1 cellular context compared by ENCODE assay signal in genomic region chr20:36773548-36774242, GRCh38.
TF ChIP-seq lines count a peak whose summit lies in the region.

DSN1 (minus strand) TSS chr20:36773763; CDS start chr20:36771458, 2,305 bp downstream.

TF ChIP-seq in HepG2, 621 proteins besides CTCF, POLR2A, EP300 and RAD21 (continued from another document and continues in another):
- TF ChIP-seq THAP7 (CRISPR knock-in tag; IDR thresholded peaks at IDR 0.05) (peak; percentile 87), HDAC2 (CRISPR knock-in tag; IDR thresholded peaks at IDR 0.05) (peak; percentile 88), NR2F6 (IDR thresholded peaks at IDR 0.05) (no peak), NR2F6 (CRISPR knock-in tag; IDR thresholded peaks at IDR 0.05) (peak; percentile 51; the same call in 1 of the 2 replicates), CERS6 (CRISPR knock-in tag; IDR thresholded peaks at IDR 0.05) (no peak), YY1 (IDR thresholded peaks at IDR 0.05; ENCODE audit: insufficient read depth, insufficient replicate concordance, low read depth, low read length) (peak; percentile 74), ZNF180 (CRISPR knock-in tag; IDR thresholded peaks at IDR 0.05; ENCODE audit: borderline replicate concordance, low read depth) (no peak), IKZF1 (IDR thresholded peaks at IDR 0.05) (no peak), KLF12 (CRISPR knock-in tag; IDR thresholded peaks at IDR 0.05; ENCODE audit: borderline replicate concordance) (peak; percentile 39; the same call in 1 of the 2 replicates), PAF1 (CRISPR knock-in tag; IDR thresholded peaks at IDR 0.05) (no peak), RFXAP (CRISPR knock-in tag; IDR thresholded peaks at IDR 0.05; ENCODE audit: borderline replicate concordance) (peak; percentile 74), ESRRA (CRISPR knock-in tag; IDR thresholded peaks at IDR 0.05; ENCODE audit: low read depth) (peak; percentile 68; the same call in 1 of the 2 replicates), ZNF253 (CRISPR knock-in tag; IDR thresholded peaks at IDR 0.05; ENCODE audit: borderline replicate concordance) (no peak), RAD51 (IDR thresholded peaks at IDR 0.05; ENCODE audit: borderline replicate concordance) (no peak), MED13 (CRISPR knock-in tag; IDR thresholded peaks at IDR 0.05) (0 out of 2 replicates have a peak, but pooled peaks have one; percentile 67), TBP (CRISPR knock-in tag; IDR thresholded peaks at IDR 0.05) (no peak), ZNF777 (CRISPR knock-in tag; IDR thresholded peaks at IDR 0.05) (peak; percentile 89), ZNF607 (CRISPR knock-in tag; IDR thresholded peaks at IDR 0.05; ENCODE audit: borderline replicate concordance) (peak; percentile 78; the same call in 1 of the 2 replicates), ZSCAN31 (CRISPR knock-in tag; IDR thresholded peaks at IDR 0.05; ENCODE audit: low read depth) (peak; percentile 92), ZFAT (CRISPR knock-in tag; conservative IDR thresholded peaks at IDR 0.05) (no peak), ZNF343 (CRISPR knock-in tag; IDR thresholded peaks at IDR 0.05) (peak; percentile 98), SIX1 (CRISPR knock-in tag; IDR thresholded peaks at IDR 0.05; ENCODE audit: borderline replicate concordance) (no peak), EHMT2 (IDR thresholded peaks at IDR 0.05; ENCODE audit: borderline replicate concordance, low read depth, low read length) (no peak), ZNF550 (CRISPR knock-in tag; IDR thresholded peaks at IDR 0.05; ENCODE audit: borderline replicate concordance) (no peak; the same call in 1 of the 2 replicates), SPEN (CRISPR knock-in tag; IDR thresholded peaks at IDR 0.05; ENCODE audit: low read depth) (peak; percentile 85), CBX1 (IDR thresholded peaks at IDR 0.05; ENCODE audit: low read depth) (peak; percentile 79), PHF20 (CRISPR knock-in tag; IDR thresholded peaks at IDR 0.05) (peak; percentile 89), ZNF703 (CRISPR knock-in tag; IDR thresholded peaks at IDR 0.05; ENCODE audit: borderline replicate concordance) (no peak), SNAPC2 (CRISPR knock-in tag; IDR thresholded peaks at IDR 0.05) (0 out of 2 replicates have a peak, but pooled peaks have one; percentile 93), ZNF225 (CRISPR knock-in tag; IDR thresholded peaks at IDR 0.05) (no peak; the same call in 1 of the 2 replicates), SOX13 (IDR thresholded peaks at IDR 0.05) (no peak), SOX13 (CRISPR knock-in tag; conservative IDR thresholded peaks at IDR 0.05 in 1 of 2, IDR thresholded peaks at IDR 0.05 in 1 of 2) (peak; percentile 2 to 90; a peak in 1 of 4 replicates), SMAD9 (CRISPR knock-in tag; IDR thresholded peaks at IDR 0.05) (no peak), NFYB (CRISPR knock-in tag; IDR thresholded peaks at IDR 0.05) (peak; percentile 36), FOXO1 (CRISPR knock-in tag; IDR thresholded peaks at IDR 0.05) (peak; percentile 59; the same call in 1 of the 2 replicates), HIC2 (CRISPR knock-in tag; IDR thresholded peaks at IDR 0.05; ENCODE audit: low read depth) (peak; percentile 16)
- TF ChIP-seq, protein P1, sequence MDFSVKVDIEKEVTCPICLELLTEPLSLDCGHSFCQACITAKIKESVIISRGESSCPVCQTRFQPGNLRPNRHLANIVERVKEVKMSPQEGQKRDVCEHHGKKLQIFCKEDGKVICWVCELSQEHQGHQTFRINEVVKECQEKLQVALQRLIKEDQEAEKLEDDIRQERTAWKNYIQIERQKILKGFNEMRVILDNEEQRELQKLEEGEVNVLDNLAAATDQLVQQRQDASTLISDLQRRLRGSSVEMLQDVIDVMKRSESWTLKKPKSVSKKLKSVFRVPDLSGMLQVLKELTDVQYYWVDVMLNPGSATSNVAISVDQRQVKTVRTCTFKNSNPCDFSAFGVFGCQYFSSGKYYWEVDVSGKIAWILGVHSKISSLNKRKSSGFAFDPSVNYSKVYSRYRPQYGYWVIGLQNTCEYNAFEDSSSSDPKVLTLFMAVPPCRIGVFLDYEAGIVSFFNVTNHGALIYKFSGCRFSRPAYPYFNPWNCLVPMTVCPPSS (IDR thresholded peaks at IDR 0.05), result no peak
- TF ChIP-seq, protein P2, sequence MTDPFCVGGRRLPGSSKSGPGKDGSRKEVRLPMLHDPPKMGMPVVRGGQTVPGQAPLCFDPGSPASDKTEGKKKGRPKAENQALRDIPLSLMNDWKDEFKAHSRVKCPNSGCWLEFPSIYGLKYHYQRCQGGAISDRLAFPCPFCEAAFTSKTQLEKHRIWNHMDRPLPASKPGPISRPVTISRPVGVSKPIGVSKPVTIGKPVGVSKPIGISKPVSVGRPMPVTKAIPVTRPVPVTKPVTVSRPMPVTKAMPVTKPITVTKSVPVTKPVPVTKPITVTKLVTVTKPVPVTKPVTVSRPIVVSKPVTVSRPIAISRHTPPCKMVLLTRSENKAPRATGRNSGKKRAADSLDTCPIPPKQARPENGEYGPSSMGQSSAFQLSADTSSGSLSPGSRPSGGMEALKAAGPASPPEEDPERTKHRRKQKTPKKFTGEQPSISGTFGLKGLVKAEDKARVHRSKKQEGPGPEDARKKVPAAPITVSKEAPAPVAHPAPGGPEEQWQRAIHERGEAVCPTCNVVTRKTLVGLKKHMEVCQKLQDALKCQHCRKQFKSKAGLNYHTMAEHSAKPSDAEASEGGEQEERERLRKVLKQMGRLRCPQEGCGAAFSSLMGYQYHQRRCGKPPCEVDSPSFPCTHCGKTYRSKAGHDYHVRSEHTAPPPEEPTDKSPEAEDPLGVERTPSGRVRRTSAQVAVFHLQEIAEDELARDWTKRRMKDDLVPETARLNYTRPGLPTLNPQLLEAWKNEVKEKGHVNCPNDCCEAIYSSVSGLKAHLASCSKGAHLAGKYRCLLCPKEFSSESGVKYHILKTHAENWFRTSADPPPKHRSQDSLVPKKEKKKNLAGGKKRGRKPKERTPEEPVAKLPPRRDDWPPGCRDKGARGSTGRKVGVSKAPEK (CRISPR knock-in tag; IDR thresholded peaks at IDR 0.05; ENCODE audit: borderline replicate concordance), result no peak
- TF ChIP-seq, protein P3, sequence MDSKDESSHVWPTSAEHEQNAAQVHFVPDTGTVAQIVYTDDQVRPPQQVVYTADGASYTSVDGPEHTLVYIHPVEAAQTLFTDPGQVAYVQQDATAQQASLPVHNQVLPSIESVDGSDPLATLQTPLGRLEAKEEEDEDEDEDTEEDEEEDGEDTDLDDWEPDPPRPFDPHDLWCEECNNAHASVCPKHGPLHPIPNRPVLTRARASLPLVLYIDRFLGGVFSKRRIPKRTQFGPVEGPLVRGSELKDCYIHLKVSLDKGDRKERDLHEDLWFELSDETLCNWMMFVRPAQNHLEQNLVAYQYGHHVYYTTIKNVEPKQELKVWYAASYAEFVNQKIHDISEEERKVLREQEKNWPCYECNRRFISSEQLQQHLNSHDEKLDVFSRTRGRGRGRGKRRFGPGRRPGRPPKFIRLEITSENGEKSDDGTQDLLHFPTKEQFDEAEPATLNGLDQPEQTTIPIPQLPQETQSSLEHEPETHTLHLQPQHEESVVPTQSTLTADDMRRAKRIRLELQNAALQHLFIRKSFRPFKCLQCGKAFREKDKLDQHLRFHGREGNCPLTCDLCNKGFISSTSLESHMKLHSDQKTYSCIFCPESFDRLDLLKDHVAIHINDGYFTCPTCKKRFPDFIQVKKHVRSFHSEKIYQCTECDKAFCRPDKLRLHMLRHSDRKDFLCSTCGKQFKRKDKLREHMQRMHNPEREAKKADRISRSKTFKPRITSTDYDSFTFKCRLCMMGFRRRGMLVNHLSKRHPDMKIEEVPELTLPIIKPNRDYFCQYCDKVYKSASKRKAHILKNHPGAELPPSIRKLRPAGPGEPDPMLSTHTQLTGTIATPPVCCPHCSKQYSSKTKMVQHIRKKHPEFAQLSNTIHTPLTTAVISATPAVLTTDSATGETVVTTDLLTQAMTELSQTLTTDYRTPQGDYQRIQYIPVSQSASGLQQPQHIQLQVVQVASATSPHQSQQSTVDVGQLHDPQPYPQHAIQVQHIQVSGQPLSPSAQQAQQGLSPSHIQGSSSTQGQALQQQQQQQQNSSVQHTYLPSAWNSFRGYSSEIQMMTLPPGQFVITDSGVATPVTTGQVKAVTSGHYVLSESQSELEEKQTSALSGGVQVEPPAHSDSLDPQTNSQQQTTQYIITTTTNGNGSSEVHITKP (CRISPR knock-in tag; IDR thresholded peaks at IDR 0.05; ENCODE audit: low read depth), result peak; percentile 63; the same call in 1 of the 2 replicates
- TF ChIP-seq, protein P4, sequence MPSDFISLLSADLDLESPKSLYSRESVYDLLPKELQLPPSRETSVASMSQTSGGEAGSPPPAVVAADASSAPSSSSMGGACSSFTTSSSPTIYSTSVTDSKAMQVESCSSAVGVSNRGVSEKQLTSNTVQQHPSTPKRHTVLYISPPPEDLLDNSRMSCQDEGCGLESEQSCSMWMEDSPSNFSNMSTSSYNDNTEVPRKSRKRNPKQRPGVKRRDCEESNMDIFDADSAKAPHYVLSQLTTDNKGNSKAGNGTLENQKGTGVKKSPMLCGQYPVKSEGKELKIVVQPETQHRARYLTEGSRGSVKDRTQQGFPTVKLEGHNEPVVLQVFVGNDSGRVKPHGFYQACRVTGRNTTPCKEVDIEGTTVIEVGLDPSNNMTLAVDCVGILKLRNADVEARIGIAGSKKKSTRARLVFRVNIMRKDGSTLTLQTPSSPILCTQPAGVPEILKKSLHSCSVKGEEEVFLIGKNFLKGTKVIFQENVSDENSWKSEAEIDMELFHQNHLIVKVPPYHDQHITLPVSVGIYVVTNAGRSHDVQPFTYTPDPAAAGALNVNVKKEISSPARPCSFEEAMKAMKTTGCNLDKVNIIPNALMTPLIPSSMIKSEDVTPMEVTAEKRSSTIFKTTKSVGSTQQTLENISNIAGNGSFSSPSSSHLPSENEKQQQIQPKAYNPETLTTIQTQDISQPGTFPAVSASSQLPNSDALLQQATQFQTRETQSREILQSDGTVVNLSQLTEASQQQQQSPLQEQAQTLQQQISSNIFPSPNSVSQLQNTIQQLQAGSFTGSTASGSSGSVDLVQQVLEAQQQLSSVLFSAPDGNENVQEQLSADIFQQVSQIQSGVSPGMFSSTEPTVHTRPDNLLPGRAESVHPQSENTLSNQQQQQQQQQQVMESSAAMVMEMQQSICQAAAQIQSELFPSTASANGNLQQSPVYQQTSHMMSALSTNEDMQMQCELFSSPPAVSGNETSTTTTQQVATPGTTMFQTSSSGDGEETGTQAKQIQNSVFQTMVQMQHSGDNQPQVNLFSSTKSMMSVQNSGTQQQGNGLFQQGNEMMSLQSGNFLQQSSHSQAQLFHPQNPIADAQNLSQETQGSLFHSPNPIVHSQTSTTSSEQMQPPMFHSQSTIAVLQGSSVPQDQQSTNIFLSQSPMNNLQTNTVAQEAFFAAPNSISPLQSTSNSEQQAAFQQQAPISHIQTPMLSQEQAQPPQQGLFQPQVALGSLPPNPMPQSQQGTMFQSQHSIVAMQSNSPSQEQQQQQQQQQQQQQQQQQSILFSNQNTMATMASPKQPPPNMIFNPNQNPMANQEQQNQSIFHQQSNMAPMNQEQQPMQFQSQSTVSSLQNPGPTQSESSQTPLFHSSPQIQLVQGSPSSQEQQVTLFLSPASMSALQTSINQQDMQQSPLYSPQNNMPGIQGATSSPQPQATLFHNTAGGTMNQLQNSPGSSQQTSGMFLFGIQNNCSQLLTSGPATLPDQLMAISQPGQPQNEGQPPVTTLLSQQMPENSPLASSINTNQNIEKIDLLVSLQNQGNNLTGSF (CRISPR knock-in tag; IDR thresholded peaks at IDR 0.05), result peak; percentile 76; the same call in 1 of the 2 replicates
- TF ChIP-seq, protein P5, sequence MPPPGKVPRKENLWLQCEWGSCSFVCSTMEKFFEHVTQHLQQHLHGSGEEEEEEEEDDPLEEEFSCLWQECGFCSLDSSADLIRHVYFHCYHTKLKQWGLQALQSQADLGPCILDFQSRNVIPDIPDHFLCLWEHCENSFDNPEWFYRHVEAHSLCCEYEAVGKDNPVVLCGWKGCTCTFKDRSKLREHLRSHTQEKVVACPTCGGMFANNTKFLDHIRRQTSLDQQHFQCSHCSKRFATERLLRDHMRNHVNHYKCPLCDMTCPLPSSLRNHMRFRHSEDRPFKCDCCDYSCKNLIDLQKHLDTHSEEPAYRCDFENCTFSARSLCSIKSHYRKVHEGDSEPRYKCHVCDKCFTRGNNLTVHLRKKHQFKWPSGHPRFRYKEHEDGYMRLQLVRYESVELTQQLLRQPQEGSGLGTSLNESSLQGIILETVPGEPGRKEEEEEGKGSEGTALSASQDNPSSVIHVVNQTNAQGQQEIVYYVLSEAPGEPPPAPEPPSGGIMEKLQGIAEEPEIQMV (CRISPR knock-in tag; IDR thresholded peaks at IDR 0.05; ENCODE audit: low read depth), result no peak; the same call in 1 of the 2 replicates
- TF ChIP-seq, protein P6, sequence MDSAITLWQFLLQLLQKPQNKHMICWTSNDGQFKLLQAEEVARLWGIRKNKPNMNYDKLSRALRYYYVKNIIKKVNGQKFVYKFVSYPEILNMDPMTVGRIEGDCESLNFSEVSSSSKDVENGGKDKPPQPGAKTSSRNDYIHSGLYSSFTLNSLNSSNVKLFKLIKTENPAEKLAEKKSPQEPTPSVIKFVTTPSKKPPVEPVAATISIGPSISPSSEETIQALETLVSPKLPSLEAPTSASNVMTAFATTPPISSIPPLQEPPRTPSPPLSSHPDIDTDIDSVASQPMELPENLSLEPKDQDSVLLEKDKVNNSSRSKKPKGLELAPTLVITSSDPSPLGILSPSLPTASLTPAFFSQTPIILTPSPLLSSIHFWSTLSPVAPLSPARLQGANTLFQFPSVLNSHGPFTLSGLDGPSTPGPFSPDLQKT (CRISPR knock-in tag; IDR thresholded peaks at IDR 0.05; ENCODE audit: borderline replicate concordance), result no peak
- TF ChIP-seq, protein P7, sequence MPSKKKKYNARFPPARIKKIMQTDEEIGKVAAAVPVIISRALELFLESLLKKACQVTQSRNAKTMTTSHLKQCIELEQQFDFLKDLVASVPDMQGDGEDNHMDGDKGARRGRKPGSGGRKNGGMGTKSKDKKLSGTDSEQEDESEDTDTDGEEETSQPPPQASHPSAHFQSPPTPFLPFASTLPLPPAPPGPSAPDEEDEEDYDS (CRISPR knock-in tag; IDR thresholded peaks at IDR 0.05), result peak; percentile 76
